8 cellular contexts compared by ENCODE assay signal in genomic region chrX:129961180-129962083, GRCh38. TPM values are rescaled to one million over a fixed set of nuclear protein-coding genes. Genes with fewer than 3 reads are reported as not detected.
A peak's percentile ranks its signal among the peaks of the same experiment; 100 is the strongest.
DNase-seq lines count a peak whose midpoint lies in the region; ATAC-seq and TF ChIP-seq lines count a peak whose summit lies in the region.

No MANE protein-coding gene starts in this region.

- H3K4me1 ChIP-seq in lower lobe of right lung, result peaks cover 7% of the 10 kb centered on the region

- intact Hi-C loops in lower lobe of right lung (cut with DNase I), result no loop called here

- no peak for TF ChIP-seq CTCF in lower lobe of right lung (IDR thresholded peaks at IDR 0.05)

- peak; percentile 67 for DNase-seq in H4 (ENCODE audit: low spot score)
- peak; percentile 5 for DNase-seq in KG1 (lab: John Stamatoyannopoulos, UW)
- DNase-seq in SW480 (ENCODE audit: low spot score), result peak; percentile 76
- DNase-seq in astrocyte of the hippocampus (ENCODE audit: low read depth, low spot score), result peak; percentile 33
- DNase-seq in lower lobe of right lung, result peak; percentile 87
- peak; percentile 74 for DNase-seq in stimulated activated naive CD8-positive, alpha-beta T cell treated with anti-CD3 and anti-CD28 coated beads, Interleukin-15, Interleukin-2, amounts not matched to agents 100 U/mL and 50 U/mL, for 24 hours
- no peak for DNase-seq in SK-N-DZ (ENCODE audit: low spot score)

- H3K27ac ChIP-seq in lower lobe of right lung, result peak overlapping the region; percentile 64

- H3K27me3 ChIP-seq in lower lobe of right lung (ENCODE audit: low read depth), result no peaks in the 10 kb centered on the region

- peak; percentile 90 for ATAC-seq in GM18498 (IDR thresholded peaks at IDR 0.05; ENCODE audit: unreplicated experiment)
- ATAC-seq in lower lobe of right lung, result peak; percentile 86 to 91
- ATAC-seq in stimulated activated naive CD8-positive, alpha-beta T cell treated with anti-CD3 and anti-CD28 coated beads, Interleukin-15, Interleukin-2, amounts not matched to agents 100 U/mL and 50 U/mL, for 24 hours, result peak; percentile 91

- H3K9me3 ChIP-seq in lower lobe of right lung, result no peaks in the 10 kb centered on the region

- peak overlapping the region; percentile 25 for H3K4me3 ChIP-seq in lower lobe of right lung

- no peaks in the 10 kb centered on the region for H3K36me3 ChIP-seq in lower lobe of right lung

RNA-seq across cellular contexts. Expression of gene BCORL1, which starts 21.0 kb away (rescaled TPM):
- 0.46 and 1.3 TPM in 2 replicates for total RNA-seq in H4 (2014; rRNA removed; shearing (Covaris generic))
- total RNA-seq in lower lobe of right lung, result 13.6 TPM
- polyA plus RNA-seq in SK-N-DZ (2014; cell fraction: cytosol; rRNA removed), result 1.1 and 2.1 TPM in 2 replicates
- polyA plus RNA-seq in SK-N-DZ (2014; cell fraction: nucleus; rRNA removed), result 1.3 and 1.7 TPM in 2 replicates

RNA-seq across cellular contexts. Expression of gene UTP14A, which starts 55.5 kb away (rescaled TPM):
- total RNA-seq in H4 (2014; rRNA removed; shearing (Covaris generic)), result 27.1 and 37.9 TPM in 2 replicates
- 15.0 TPM for total RNA-seq in lower lobe of right lung
- 18.3 and 21.0 TPM in 2 replicates for polyA plus RNA-seq in SK-N-DZ (2014; cell fraction: cytosol; rRNA removed)
- polyA plus RNA-seq in SK-N-DZ (2014; cell fraction: nucleus; rRNA removed), result 12.2 and 18.3 TPM in 2 replicates
